16 cellular contexts compared by ENCODE assay signal in the genomic region with DNA sequence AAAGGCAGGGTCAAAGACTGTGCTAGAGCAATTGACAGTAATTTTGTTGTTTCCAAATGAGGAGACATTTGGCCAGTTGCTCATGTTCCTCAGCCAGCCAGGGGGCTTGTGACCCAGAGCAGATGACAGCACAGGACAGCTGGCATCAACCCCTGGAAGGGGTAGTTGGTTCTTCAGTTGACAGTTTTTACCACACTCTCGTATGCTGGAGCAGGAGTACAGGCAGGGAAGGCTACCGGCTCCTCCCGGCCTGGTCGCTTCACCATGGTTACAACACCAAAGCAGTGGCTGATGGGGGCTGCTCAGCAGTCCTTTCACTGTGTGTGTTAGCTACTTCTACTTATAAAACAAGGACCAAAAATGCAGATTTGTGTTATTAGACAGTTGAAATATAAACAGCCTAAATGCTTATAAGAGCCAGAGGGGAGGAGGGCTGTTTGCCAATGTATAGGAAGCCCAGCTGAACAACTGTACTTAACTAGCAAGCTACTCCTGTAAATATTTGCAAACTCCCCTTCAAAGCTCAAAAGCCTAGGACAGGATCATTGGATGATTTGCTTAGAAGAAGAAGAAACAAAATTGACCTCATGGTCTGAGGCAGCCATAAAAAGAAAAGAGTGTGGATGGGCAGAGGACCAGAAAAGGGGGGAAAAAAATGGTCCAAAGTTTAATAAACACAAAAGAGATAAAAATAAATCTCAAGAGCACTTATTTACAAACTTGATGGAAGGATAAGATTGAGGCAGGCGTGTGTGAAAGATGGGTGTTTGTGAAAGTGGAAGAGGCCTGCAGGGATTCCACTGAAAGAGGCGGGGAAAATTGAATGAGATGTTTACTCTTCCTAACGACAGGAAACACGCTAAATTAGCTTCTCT. TPM values are rescaled to one million over a fixed set of nuclear protein-coding genes. Genes with fewer than 3 reads are reported as not detected.
DNase-seq lines count a peak whose midpoint lies in the region; ATAC-seq and TF ChIP-seq lines count a peak whose summit lies in the region.
"Had no signal": no experiment of that assay in that cellular context is flagged by ENCODE, and none has a peak within 500 bp of the region (broad histone marks: within the 10 kb centered on the region; RNA-seq: fewer than 3 reads in every experiment).

No MANE protein-coding gene starts in this region.

- no peaks in the 10 kb centered on the region for H3K9me3 ChIP-seq in ovary
- H3K9me3 ChIP-seq: Peyer's patch, prostate gland had no signal

- H3K36me3 ChIP-seq in GM23338 (ENCODE audit: insufficient read depth): no peaks in the 10 kb centered on the region
- no peaks in the 10 kb centered on the region for H3K36me3 ChIP-seq in ovary
- H3K36me3 ChIP-seq: Peyer's patch, prostate gland had no signal

- no peak for TF ChIP-seq POLR2A in ovary (IDR thresholded peaks at IDR 0.05)

- H3K4me1 ChIP-seq in GM23338 (ENCODE audit: insufficient read depth) (peaks cover 22% of the 10 kb centered on the region), ovary (ENCODE audit: insufficient read depth) (peaks cover 2% of the 10 kb centered on the region)
- H3K4me1 ChIP-seq: Peyer's patch, prostate gland had no signal

- H3K4me2 ChIP-seq in GM23338: peak overlapping the region; percentile 67
- H3K4me2 ChIP-seq: KMS-11 had no signal

- TF ChIP-seq EP300 in ovary (IDR thresholded peaks at IDR 0.05): no peak

- no peak overlapping the region for H3K4me3 Mint-ChIP-seq in GM23338
- H3K4me3 Mint-ChIP-seq: activated T-cell treated with anti-CD3 and anti-CD28 coated beads, Interleukin-2, amount 50 U/mL, for 24 hours had no signal

- peaks cover 3% of the 10 kb centered on the region; the same call in 1 of the 2 replicates for H3K9me2 ChIP-seq in GM23338 (ENCODE audit: insufficient read depth)

- DNase-seq in GM23338 (ENCODE audit: low spot score) (no peak), NCI-H510A (lab: John Stamatoyannopoulos, UW) (peak; percentile 80), fibroblast of villous mesenchyme (ENCODE audit: low read depth) (peak; percentile 91), retina (peak; percentile 35), ovary (no peak), AML-193 (lab: John Stamatoyannopoulos, UW) (no peak), NAMALWA (ENCODE audit: low spot score) (no peak), NCI-H2171 treated with DMSO at 0.1 percent for 48 hours (lab: John Stamatoyannopoulos, UW) (no peak)
- DNase-seq: activated CD4-positive, alpha-beta T cell treated with anti-CD3 and anti-CD28 coated beads for 1 hour; activated T-cell treated with anti-CD3 and anti-CD28 coated beads, Interleukin-2, amount 50 U/mL, for 24 hours; amniotic stem cell; GOT3; Peyer's patch; T-helper 1 cell had no signal

- no peaks in the 10 kb centered on the region for H3F3A ChIP-seq in GM23338 (replicated peaks; ENCODE audit: low read depth)

- H3K27me3 Mint-ChIP-seq in GM23338 (ENCODE audit: insufficient read depth, low read depth, poor library complexity): peaks cover 6% of the 10 kb centered on the region

- intact Hi-C loops in ovary (cut with DNase I): no loop called here

- H3K27me3 ChIP-seq in GM23338 (ENCODE audit: insufficient read depth): no peaks in the 10 kb centered on the region
- H3K27me3 ChIP-seq in ovary: no peaks in the 10 kb centered on the region
- H3K27me3 ChIP-seq: Peyer's patch had no signal

- no peaks in the 10 kb centered on the region for H3K79me2 ChIP-seq in GM23338 (replicated peaks; ENCODE audit: insufficient read depth)

- 70 to 74% (median 74%) methylated on average over 8 of the region's 8 CpGs for WGBS in ovary, 3 donors

- peak overlapping the region; percentile 66; the same call in 1 of the 2 replicates for H3K27ac Mint-ChIP-seq in GM23338
- H3K27ac Mint-ChIP-seq: activated T-cell treated with anti-CD3 and anti-CD28 coated beads, Interleukin-2, amount 50 U/mL, for 24 hours had no signal

- peaks cover 2% of the 10 kb centered on the region; the same call in 1 of the 3 replicates for H3K9me3 Mint-ChIP-seq in GM23338
- H3K9me3 Mint-ChIP-seq: activated T-cell treated with anti-CD3 and anti-CD28 coated beads, Interleukin-2, amount 50 U/mL, for 24 hours had no signal

- H3K36me3 Mint-ChIP-seq in GM23338 (ENCODE audit: low read depth): peaks cover 4% of the 10 kb centered on the region; the same call in 1 of the 3 replicates

- ATAC-seq in GM23338: no peak

- H3K4me1 Mint-ChIP-seq in GM23338: peaks cover 23% of the 10 kb centered on the region

- no peak overlapping the region for H3K4me3 ChIP-seq in GM23338
- H3K4me3 ChIP-seq in fibroblast of villous mesenchyme (ENCODE audit: low read depth, low read length): no peak overlapping the region
- no peak overlapping the region for H3K4me3 ChIP-seq in ovary
- H3K4me3 ChIP-seq: Peyer's patch, prostate gland had no signal

- no peak overlapping the region for H3K27ac ChIP-seq in GM23338 (ENCODE audit: low read depth)
- H3K27ac ChIP-seq in ovary: no peak overlapping the region
- H3K27ac ChIP-seq: KMS-11 had no signal

- H2AFZ ChIP-seq in GM23338: peak overlapping the region; percentile 14; the same call in 1 of the 2 replicates

- H4K20me1 ChIP-seq in GM23338 (replicated peaks; ENCODE audit: insufficient read depth): no peaks in the 10 kb centered on the region

- TF ChIP-seq CTCF in GM23338 (conservative IDR thresholded peaks at IDR 0.05; ENCODE audit: low read depth in 2 of 2) (no peak), fibroblast of villous mesenchyme (IDR thresholded peaks at IDR 0.05; ENCODE audit: insufficient read depth, low read depth, low read length) (no peak), ovary (IDR thresholded peaks at IDR 0.05) (no peak)

TF ChIP-seq in GM23338, 12 proteins besides CTCF, POLR2A, EP300 and RAD21 (continues in another document):
- no peak for TF ChIP-seq JUNB (IDR thresholded peaks at IDR 0.05; ENCODE audit: unreplicated experiment)
- TF ChIP-seq STAT1 (IDR thresholded peaks at IDR 0.05; ENCODE audit: unreplicated experiment): no peak
- TF ChIP-seq, protein P1, sequence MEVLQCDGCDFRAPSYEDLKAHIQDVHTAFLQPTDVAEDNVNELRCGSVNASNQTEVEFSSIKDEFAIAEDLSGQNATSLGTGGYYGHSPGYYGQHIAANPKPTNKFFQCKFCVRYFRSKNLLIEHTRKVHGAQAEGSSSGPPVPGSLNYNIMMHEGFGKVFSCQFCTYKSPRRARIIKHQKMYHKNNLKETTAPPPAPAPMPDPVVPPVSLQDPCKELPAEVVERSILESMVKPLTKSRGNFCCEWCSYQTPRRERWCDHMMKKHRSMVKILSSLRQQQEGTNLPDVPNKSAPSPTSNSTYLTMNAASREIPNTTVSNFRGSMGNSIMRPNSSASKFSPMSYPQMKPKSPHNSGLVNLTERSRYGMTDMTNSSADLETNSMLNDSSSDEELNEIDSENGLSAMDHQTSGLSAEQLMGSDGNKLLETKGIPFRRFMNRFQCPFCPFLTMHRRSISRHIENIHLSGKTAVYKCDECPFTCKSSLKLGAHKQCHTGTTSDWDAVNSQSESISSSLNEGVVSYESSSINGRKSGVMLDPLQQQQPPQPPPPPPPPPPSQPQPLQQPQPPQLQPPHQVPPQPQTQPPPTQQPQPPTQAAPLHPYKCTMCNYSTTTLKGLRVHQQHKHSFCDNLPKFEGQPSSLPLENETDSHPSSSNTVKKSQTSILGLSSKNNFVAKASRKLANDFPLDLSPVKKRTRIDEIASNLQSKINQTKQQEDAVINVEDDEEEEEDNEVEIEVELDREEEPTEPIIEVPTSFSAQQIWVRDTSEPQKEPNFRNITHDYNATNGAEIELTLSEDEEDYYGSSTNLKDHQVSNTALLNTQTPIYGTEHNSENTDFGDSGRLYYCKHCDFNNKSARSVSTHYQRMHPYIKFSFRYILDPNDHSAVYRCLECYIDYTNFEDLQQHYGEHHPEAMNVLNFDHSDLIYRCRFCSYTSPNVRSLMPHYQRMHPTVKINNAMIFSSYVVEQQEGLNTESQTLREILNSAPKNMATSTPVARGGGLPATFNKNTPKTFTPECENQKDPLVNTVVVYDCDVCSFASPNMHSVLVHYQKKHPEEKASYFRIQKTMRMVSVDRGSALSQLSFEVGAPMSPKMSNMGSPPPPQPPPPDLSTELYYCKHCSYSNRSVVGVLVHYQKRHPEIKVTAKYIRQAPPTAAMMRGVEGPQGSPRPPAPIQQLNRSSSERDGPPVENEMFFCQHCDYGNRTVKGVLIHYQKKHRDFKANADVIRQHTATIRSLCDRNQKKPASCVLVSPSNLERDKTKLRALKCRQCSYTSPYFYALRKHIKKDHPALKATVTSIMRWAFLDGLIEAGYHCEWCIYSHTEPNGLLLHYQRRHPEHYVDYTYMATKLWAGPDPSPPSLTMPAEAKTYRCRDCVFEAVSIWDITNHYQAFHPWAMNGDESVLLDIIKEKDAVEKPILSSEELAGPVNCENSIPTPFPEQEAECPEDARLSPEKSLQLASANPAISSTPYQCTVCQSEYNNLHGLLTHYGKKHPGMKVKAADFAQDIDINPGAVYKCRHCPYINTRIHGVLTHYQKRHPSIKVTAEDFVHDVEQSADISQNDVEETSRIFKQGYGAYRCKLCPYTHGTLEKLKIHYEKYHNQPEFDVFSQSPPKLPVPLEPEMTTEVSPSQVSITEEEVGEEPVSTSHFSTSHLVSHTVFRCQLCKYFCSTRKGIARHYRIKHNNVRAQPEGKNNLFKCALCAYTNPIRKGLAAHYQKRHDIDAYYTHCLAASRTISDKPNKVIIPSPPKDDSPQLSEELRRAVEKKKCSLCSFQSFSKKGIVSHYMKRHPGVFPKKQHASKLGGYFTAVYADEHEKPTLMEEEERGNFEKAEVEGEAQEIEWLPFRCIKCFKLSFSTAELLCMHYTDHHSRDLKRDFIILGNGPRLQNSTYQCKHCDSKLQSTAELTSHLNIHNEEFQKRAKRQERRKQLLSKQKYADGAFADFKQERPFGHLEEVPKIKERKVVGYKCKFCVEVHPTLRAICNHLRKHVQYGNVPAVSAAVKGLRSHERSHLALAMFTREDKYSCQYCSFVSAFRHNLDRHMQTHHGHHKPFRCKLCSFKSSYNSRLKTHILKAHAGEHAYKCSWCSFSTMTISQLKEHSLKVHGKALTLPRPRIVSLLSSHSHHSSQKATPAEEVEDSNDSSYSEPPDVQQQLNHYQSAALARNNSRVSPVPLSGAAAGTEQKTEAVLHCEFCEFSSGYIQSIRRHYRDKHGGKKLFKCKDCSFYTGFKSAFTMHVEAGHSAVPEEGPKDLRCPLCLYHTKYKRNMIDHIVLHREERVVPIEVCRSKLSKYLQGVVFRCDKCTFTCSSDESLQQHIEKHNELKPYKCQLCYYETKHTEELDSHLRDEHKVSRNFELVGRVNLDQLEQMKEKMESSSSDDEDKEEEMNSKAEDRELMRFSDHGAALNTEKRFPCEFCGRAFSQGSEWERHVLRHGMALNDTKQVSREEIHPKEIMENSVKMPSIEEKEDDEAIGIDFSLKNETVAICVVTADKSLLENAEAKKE (CRISPR knock-in tag; IDR thresholded peaks at IDR 0.05): no peak

RNA-seq across cellular contexts. Expression of a gene that starts 57.0 kb away (rescaled TPM):
- total RNA-seq in GM23338 (2014; rRNA removed; shearing (Covaris generic)): 0.19 and 1.4 TPM in 2 replicates
- polyA plus RNA-seq in GM23338 (2016; fragmentation: Nextera tagmentation; extraction: Ambion mirVana) (0.31 and 0.63 TPM in 2 replicates), ovary (10 to 100 TPM in 1 of 2 donors, 1 to 10 TPM in 1; 3.8 to 11.7 TPM)
- total RNA-seq in fibroblast of villous mesenchyme (28.0 and 36.3 TPM in 2 replicates), ovary (10 to 100 TPM in 3 of 7 donors, 1 to 10 TPM in 4; 5.1 to 29.4 (median 9.3) TPM)

Comparison
In these comparisons a context has a peak if more than half of its experiments do, and no peak if none do; other contexts are left out.
1. DNase-seq: peak in NCI-H510A (single experiment), fibroblast of villous mesenchyme (single experiment) and retina (single experiment); none in GM23338 (single experiment), ovary (0 of 5), AML-193 (0 of 2), NAMALWA (single experiment) and NCI-H2171 treated with DMSO at 0.1 percent for 48 hours (single experiment).